29 cellular contexts compared by ENCODE assay signal in the genomic region with DNA sequence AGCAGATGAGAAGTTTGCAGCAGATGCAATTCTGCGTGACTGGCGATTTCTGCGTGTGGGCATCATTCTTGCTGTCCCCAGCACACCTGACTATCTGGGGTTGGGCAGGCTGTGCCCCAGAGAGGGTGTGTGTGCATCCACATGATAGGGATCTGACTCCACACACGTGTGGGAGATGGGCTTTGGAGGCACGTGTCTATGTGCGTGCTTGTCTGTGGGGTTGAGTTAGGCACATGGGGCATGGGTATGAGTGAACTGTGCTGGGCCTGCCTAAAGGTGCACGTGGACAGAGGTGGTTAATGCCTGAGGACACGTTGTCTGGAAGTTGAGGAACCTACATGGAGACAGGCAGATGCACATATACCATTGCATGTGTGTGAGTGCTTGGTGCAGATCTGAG.
"Had no signal": no experiment of that assay in that cellular context is flagged by ENCODE, and none has a peak within 500 bp of the region (broad histone marks: within the 10 kb centered on the region; RNA-seq: fewer than 3 reads in every experiment).

No MANE protein-coding gene starts in this region.

- DNase-seq: activated CD4-positive, alpha-beta memory T cell treated with anti-CD3 and anti-CD28 coated beads for 36 hours; activated CD4-positive, alpha-beta T cell treated with anti-CD3 and anti-CD28 coated beads for 36 hours; activated CD4-positive, alpha-beta T cell treated with anti-CD3 and anti-CD28 coated beads, Interleukin-2, amount 10 ng/mL, durations not matched to agents 24 days and 14 days; activated CD4-positive, CD25-positive, alpha-beta regulatory T cell; activated CD4-positive, CD25-positive, alpha-beta regulatory T cell treated with anti-CD3 and anti-CD28 coated beads, Interleukin-2, amount 50 U/mL, for 72 hours; activated CD8-positive, alpha-beta memory T cell treated with anti-CD3 and anti-CD28 coated beads, Interleukin-2, amount 10 ng/mL, durations not matched to agents 7 days and 5 days; activated CD8-positive, alpha-beta memory T cell treated with anti-CD3 and anti-CD28 coated beads, Interleukin-2, amount 50 U/mL, for 4 hours; activated CD8-positive, alpha-beta T cell treated with anti-CD3 and anti-CD28 coated beads, Interleukin-2, amount 10 ng/mL, durations not matched to agents 7 days and 5 days; activated gamma-delta T cell; activated naive CD4-positive, alpha-beta T cell; activated naive CD4-positive, alpha-beta T cell treated with anti-CD3 and anti-CD28 coated beads, Interleukin-2, amount 10 ng/mL, durations not matched to agents 7 days and 5 days; activated naive CD8-positive, alpha-beta T cell treated with anti-CD3 and anti-CD28 coated beads, Interleukin-2, amount 10 ng/mL, durations not matched to agents 7 days and 5 days; activated T-cell treated with anti-CD3 and anti-CD28 coated beads, Interleukin-2, amount 50 U/mL, for 1 hour; activated T-cell treated with anti-CD3 and anti-CD28 coated beads, Interleukin-2, amount 50 U/mL, for 48 hours; anterior cingulate cortex; brain microvascular endothelial cell; colonic mucosa; effector CD8-positive, alpha-beta T cell; esophagus squamous epithelium; foreskin fibroblast; head of caudate nucleus; T-helper 1 cell; T-helper 17 cell; T1000 had no signal

- H3K36me3 ChIP-seq: brain microvascular endothelial cell, colonic mucosa, esophagus squamous epithelium had no signal

- H3K27ac ChIP-seq: brain microvascular endothelial cell, colonic mucosa, epithelial cell of prostate, esophagus squamous epithelium had no signal

- H3K4me1 ChIP-seq: colonic mucosa had no signal

- H3K9me3 ChIP-seq: colonic mucosa, esophagus squamous epithelium had no signal

- FAIRE-seq: astrocyte, endometrium, endothelial cell of umbilical vein, frontal cortex had no signal

- H3K4me3 ChIP-seq: colonic mucosa, esophagus squamous epithelium had no signal
